ENCODE assay signal across 23 cellular contexts in genomic region chr9:87869082-87869481, GRCh38. TPM values are rescaled to one million over a fixed set of nuclear protein-coding genes. Genes with fewer than 3 reads are reported as not detected.
"Had no signal": no experiment of that assay in that cellular context is flagged by ENCODE, and none has a peak within 500 bp of the region (broad histone marks: within the 10 kb centered on the region; RNA-seq: fewer than 3 reads in every experiment).

No MANE protein-coding gene starts in this region.

- H3K27me3 ChIP-seq: cardiac muscle cell, thyroid gland had no signal

- H3K9me3 Mint-ChIP-seq: activated CD4-positive, alpha-beta T cell treated with anti-CD3 and anti-CD28 coated beads, Interleukin-2, amount 10 ng/mL, durations not matched to agents 24 days and 14 days; activated naive CD8-positive, alpha-beta T cell treated with anti-CD3 and anti-CD28 coated beads for 36 hours; mesothelial cell of epicardium; nephron; T-cell had no signal

- H3K4me3 Mint-ChIP-seq: activated CD4-positive, alpha-beta T cell treated with anti-CD3 and anti-CD28 coated beads, Interleukin-2, amount 10 ng/mL, durations not matched to agents 24 days and 14 days; activated naive CD8-positive, alpha-beta T cell treated with anti-CD3 and anti-CD28 coated beads for 36 hours; mesothelial cell of epicardium; nephron; T-cell had no signal

- ATAC-seq: T-cell had no signal

- H3K4me3 ChIP-seq: cardiac muscle cell, lung, thyroid gland had no signal

- H3K27me3 Mint-ChIP-seq: activated naive CD8-positive, alpha-beta T cell treated with anti-CD3 and anti-CD28 coated beads for 36 hours had no signal

- H3K4me1 Mint-ChIP-seq: activated CD4-positive, alpha-beta T cell treated with anti-CD3 and anti-CD28 coated beads, Interleukin-2, amount 10 ng/mL, durations not matched to agents 24 days and 14 days; activated naive CD8-positive, alpha-beta T cell treated with anti-CD3 and anti-CD28 coated beads for 36 hours; T-cell had no signal

- DNase-seq: activated CD4-positive, alpha-beta T cell treated with anti-CD3 and anti-CD28 coated beads, Interleukin-2, amount 10 ng/mL, durations not matched to agents 24 days and 14 days; activated CD4-positive, CD25-positive, alpha-beta regulatory T cell; activated naive CD8-positive, alpha-beta T cell treated with anti-CD3 and anti-CD28 coated beads for 36 hours; activated T-cell treated with anti-CD3 and anti-CD28 coated beads for 4 hours; amniotic stem cell; hypothalamus; occipital lobe; retina; stimulated activated CD4-positive, alpha-beta T cell treated with anti-CD3 and anti-CD28 coated beads, Interleukin-12 subunit alpha, Interleukin-12 subunit beta, amount 100 ng/mL, for 4 hours; stimulated activated CD4-positive, alpha-beta T cell treated with anti-CD3 and anti-CD28 coated beads, Interleukin-1b, Interleukin-23, amount 100 ng/mL, for 48 hours; stimulated activated CD8-positive, alpha-beta memory T cell treated with anti-CD3 and anti-CD28 coated beads, Interleukin-4, amount 100 ng/mL, for 48 hours; stimulated activated naive CD4-positive, alpha-beta T cell treated with Interleukin-2 at 50 U/mL for 16 hours; T-cell; thyroid gland had no signal

- H3K9me3 ChIP-seq: thyroid gland had no signal

- H3K36me3 Mint-ChIP-seq: activated naive CD8-positive, alpha-beta T cell treated with anti-CD3 and anti-CD28 coated beads for 36 hours; mesothelial cell of epicardium; T-cell had no signal

- H3K27ac Mint-ChIP-seq: activated CD4-positive, alpha-beta T cell treated with anti-CD3 and anti-CD28 coated beads, Interleukin-2, amount 10 ng/mL, durations not matched to agents 24 days and 14 days; activated naive CD8-positive, alpha-beta T cell treated with anti-CD3 and anti-CD28 coated beads for 36 hours; mesothelial cell of epicardium; T-cell had no signal

- H3K36me3 ChIP-seq: cardiac muscle cell, thyroid gland had no signal

- H3K4me1 ChIP-seq: thyroid gland had no signal

- H3K27ac ChIP-seq: cardiac muscle cell, thyroid gland had no signal

RNA-seq across cellular contexts. Expression of gene SPATA31E1, which starts 13.6 kb away (rescaled TPM):
- total RNA-seq: activated CD4-positive, alpha-beta T cell treated with anti-CD3 and anti-CD28 coated beads, Interleukin-2, amount 10 ng/mL, durations not matched to agents 24 days and 14 days; activated naive CD8-positive, alpha-beta T cell treated with anti-CD3 and anti-CD28 coated beads for 36 hours; cardiac muscle cell; chondrocyte; dermis microvascular lymphatic vessel endothelial cell; frontal cortex; lung; occipital lobe; subcutaneous adipose tissue; T-cell had no signal
- polyA plus RNA-seq: cardiac muscle cell, keratinocyte, lung had no signal

RNA-seq across cellular contexts. Expression of gene SPATA31C1, which starts 48.7 kb away (rescaled TPM):
- total RNA-seq: activated CD4-positive, alpha-beta T cell treated with anti-CD3 and anti-CD28 coated beads, Interleukin-2, amount 10 ng/mL, durations not matched to agents 24 days and 14 days; activated naive CD8-positive, alpha-beta T cell treated with anti-CD3 and anti-CD28 coated beads for 36 hours; cardiac muscle cell; chondrocyte; dermis microvascular lymphatic vessel endothelial cell; frontal cortex; lung; occipital lobe; subcutaneous adipose tissue; T-cell; thyroid gland had no signal
- polyA plus RNA-seq: cardiac muscle cell, keratinocyte, lung had no signal
